Comparison of ENCODE assay signal across 11 cellular contexts in genomic region chr13:27182844-27183497, GRCh38. TPM values are rescaled to one million over a fixed set of nuclear protein-coding genes. Genes with fewer than 3 reads are reported as not detected.
A peak's percentile ranks its signal among the peaks of the same experiment; 100 is the strongest.
DNase-seq lines count a peak whose midpoint lies in the region; ATAC-seq and TF ChIP-seq lines count a peak whose summit lies in the region.
"Had no signal": no experiment of that assay in that cellular context is flagged by ENCODE, and none has a peak within 500 bp of the region (broad histone marks: within the 10 kb centered on the region; RNA-seq: fewer than 3 reads in every experiment).

No MANE protein-coding gene starts in this region.

- H3K4me1 Mint-ChIP-seq in CD8-positive, alpha-beta memory T cell = no peaks in the 10 kb centered on the region
- H3K4me1 Mint-ChIP-seq in nephron progenitor cell = peaks cover 20% of the 10 kb centered on the region
- H3K4me1 Mint-ChIP-seq in activated naive CD4-positive, alpha-beta T cell treated with anti-CD3 and anti-CD28 coated beads, Interleukin-2, amount 10 ng/mL, durations not matched to agents 7 days and 5 days = no peaks in the 10 kb centered on the region
- H3K4me1 Mint-ChIP-seq in activated CD8-positive, alpha-beta memory T cell treated with anti-CD3 and anti-CD28 coated beads, Interleukin-2, amount 10 ng/mL, durations not matched to agents 7 days and 5 days = peaks cover 1% of the 10 kb centered on the region

- no peaks in the 10 kb centered on the region for H3K9me3 ChIP-seq in CD8-positive, alpha-beta memory T cell (ENCODE audit: low read length)
- no peaks in the 10 kb centered on the region for H3K9me3 ChIP-seq in esophagus muscularis mucosa

- WGBS in esophagus muscularis mucosa = 42% methylated on average over 10 of the region's 10 CpGs

- CTCF ChIA-PET in CD8-positive, alpha-beta memory T cell (lab: Charles Lee) = no interaction called here
- CTCF ChIA-PET in RWPE1 (lab: Yijun Ruan, JAX) = interaction anchor here (0.7 kb wide), 1 partner anchor 1693 kb away, joined by 3 read pairs; no protein-coding TSS in a partner anchor
- CTCF ChIA-PET in activated naive CD4-positive, alpha-beta T cell treated with anti-CD3 and anti-CD28 coated beads, Interleukin-2, amount 10 ng/mL, durations not matched to agents 7 days and 5 days (lab: Charles Lee) = no interaction called here
- CTCF ChIA-PET in activated CD8-positive, alpha-beta memory T cell treated with anti-CD3 and anti-CD28 coated beads, Interleukin-2, amount 10 ng/mL, durations not matched to agents 7 days and 5 days (lab: Charles Lee) = no interaction called here

- H3K9me3 Mint-ChIP-seq in CD8-positive, alpha-beta memory T cell = peaks cover 0 to 1% (median 0%) of the 10 kb centered on the region in 5 donors
- no peaks in the 10 kb centered on the region for H3K9me3 Mint-ChIP-seq in nephron progenitor cell
- no peaks in the 10 kb centered on the region for H3K9me3 Mint-ChIP-seq in activated naive CD4-positive, alpha-beta T cell treated with anti-CD3 and anti-CD28 coated beads, Interleukin-2, amount 10 ng/mL, durations not matched to agents 7 days and 5 days
- H3K9me3 Mint-ChIP-seq in activated CD8-positive, alpha-beta memory T cell treated with anti-CD3 and anti-CD28 coated beads, Interleukin-2, amount 10 ng/mL, durations not matched to agents 7 days and 5 days (ENCODE audit: low read depth) = no peaks in the 10 kb centered on the region

- no peak for ATAC-seq in activated CD8-positive, alpha-beta memory T cell treated with anti-CD3 and anti-CD28 coated beads, Interleukin-2, amount 10 ng/mL, durations not matched to agents 7 days and 5 days

- peaks cover 7 to 18% of the 10 kb centered on the region in 2 donors for H3K27me3 Mint-ChIP-seq in CD8-positive, alpha-beta memory T cell
- peaks cover 11% of the 10 kb centered on the region for H3K27me3 Mint-ChIP-seq in nephron progenitor cell (ENCODE audit: low read depth, poor library complexity)
- H3K27me3 Mint-ChIP-seq in activated naive CD4-positive, alpha-beta T cell treated with anti-CD3 and anti-CD28 coated beads, Interleukin-2, amount 10 ng/mL, durations not matched to agents 7 days and 5 days = no peaks in the 10 kb centered on the region
- H3K27me3 Mint-ChIP-seq in activated CD8-positive, alpha-beta memory T cell treated with anti-CD3 and anti-CD28 coated beads, Interleukin-2, amount 10 ng/mL, durations not matched to agents 7 days and 5 days = peaks cover 2% of the 10 kb centered on the region

- H3K27me3 ChIP-seq in CD8-positive, alpha-beta memory T cell (ENCODE audit: insufficient read depth, low read length, poor library complexity, severe bottlenecking) = no peaks in the 10 kb centered on the region
- no peaks in the 10 kb centered on the region for H3K27me3 ChIP-seq in esophagus muscularis mucosa

- H3K4me3 Mint-ChIP-seq in CD8-positive, alpha-beta memory T cell = no peak overlapping the region
- no peak overlapping the region for H3K4me3 Mint-ChIP-seq in nephron progenitor cell
- H3K4me3 Mint-ChIP-seq in activated naive CD4-positive, alpha-beta T cell treated with anti-CD3 and anti-CD28 coated beads, Interleukin-2, amount 10 ng/mL, durations not matched to agents 7 days and 5 days = no peak overlapping the region
- H3K4me3 Mint-ChIP-seq in activated CD8-positive, alpha-beta memory T cell treated with anti-CD3 and anti-CD28 coated beads, Interleukin-2, amount 10 ng/mL, durations not matched to agents 7 days and 5 days = no peak overlapping the region

- no peaks in the 10 kb centered on the region for H3K36me3 ChIP-seq in CD8-positive, alpha-beta memory T cell (ENCODE audit: insufficient read depth, low read length)
- H3K36me3 ChIP-seq in esophagus muscularis mucosa = no peaks in the 10 kb centered on the region

- no peak for DNase-seq in CD8-positive, alpha-beta memory T cell
- DNase-seq in RWPE1 (ENCODE audit: low spot score) = no peak
- peak; percentile 92 for DNase-seq in esophagus muscularis mucosa (ENCODE audit: extremely low spot score)
- DNase-seq in nephron progenitor cell = no peak
- DNase-seq in activated naive CD4-positive, alpha-beta T cell treated with anti-CD3 and anti-CD28 coated beads, Interleukin-2, amount 10 ng/mL, durations not matched to agents 7 days and 5 days = no peak
- DNase-seq in COLO829 (ENCODE audit: low spot score) = no peak
- DNase-seq in activated CD8-positive, alpha-beta memory T cell treated with anti-CD3 and anti-CD28 coated beads, Interleukin-2, amount 10 ng/mL, durations not matched to agents 7 days and 5 days = no peak
- DNase-seq in cerebellar nuclear complex (lab: John Stamatoyannopoulos, UW) = no peak
- DNase-seq: effector memory CD4-positive, alpha-beta T cell; NCI-H1092 treated with DMSO at 0.1 percent for 48 hours; stimulated activated naive CD4-positive, alpha-beta T cell had no signal

- TF ChIP-seq EP300 in esophagus muscularis mucosa (IDR thresholded peaks at IDR 0.05) = no peak

- H3K36me3 Mint-ChIP-seq in CD8-positive, alpha-beta memory T cell = no peaks in the 10 kb centered on the region
- H3K36me3 Mint-ChIP-seq in nephron progenitor cell (ENCODE audit: low read depth) = no peaks in the 10 kb centered on the region
- no peaks in the 10 kb centered on the region for H3K36me3 Mint-ChIP-seq in activated naive CD4-positive, alpha-beta T cell treated with anti-CD3 and anti-CD28 coated beads, Interleukin-2, amount 10 ng/mL, durations not matched to agents 7 days and 5 days
- no peaks in the 10 kb centered on the region for H3K36me3 Mint-ChIP-seq in activated CD8-positive, alpha-beta memory T cell treated with anti-CD3 and anti-CD28 coated beads, Interleukin-2, amount 10 ng/mL, durations not matched to agents 7 days and 5 days

- H3K4me1 ChIP-seq in CD8-positive, alpha-beta memory T cell (ENCODE audit: insufficient read depth, low read length) = no peaks in the 10 kb centered on the region
- H3K4me1 ChIP-seq in esophagus muscularis mucosa = peaks cover 3 to 12% (median 10%) of the 10 kb centered on the region in 4 donors

- no peak for TF ChIP-seq POLR2A in esophagus muscularis mucosa (IDR thresholded peaks at IDR 0.05; ENCODE audit: low read depth)

- H3K4me3 ChIP-seq in CD8-positive, alpha-beta memory T cell (ENCODE audit: low read length) = no peak overlapping the region
- H3K4me3 ChIP-seq in esophagus muscularis mucosa = no peak overlapping the region

- intact Hi-C loops in esophagus muscularis mucosa (cut with DNase I) = no loop called here

- H3K27ac Mint-ChIP-seq in CD8-positive, alpha-beta memory T cell = peak overlapping the region in 1 of 8 donors; percentile 53
- H3K27ac Mint-ChIP-seq in nephron progenitor cell = peak overlapping the region; percentile 73
- no peak overlapping the region for H3K27ac Mint-ChIP-seq in activated naive CD4-positive, alpha-beta T cell treated with anti-CD3 and anti-CD28 coated beads, Interleukin-2, amount 10 ng/mL, durations not matched to agents 7 days and 5 days
- H3K27ac Mint-ChIP-seq in activated CD8-positive, alpha-beta memory T cell treated with anti-CD3 and anti-CD28 coated beads, Interleukin-2, amount 10 ng/mL, durations not matched to agents 7 days and 5 days = no peak overlapping the region

- H3K27ac ChIP-seq in CD8-positive, alpha-beta memory T cell (ENCODE audit: low read depth, low read length) = peak overlapping the region; percentile 31
- H3K27ac ChIP-seq in RWPE1 (0 out of 2 replicates have a peak overlapping the region, but pooled peaks have one; percentile 22), esophagus muscularis mucosa (replicated peaks in 1 of 4) (no peak overlapping the region)

- POLR2A ChIA-PET in CD8-positive, alpha-beta memory T cell (lab: Charles Lee) = no interaction called here
- POLR2A ChIA-PET in RWPE1 (lab: Yijun Ruan, JAX; ENCODE audit: low non-redundant PET) = no interaction called here

- no peak for TF ChIP-seq CTCF in RWPE1 (conservative IDR thresholded peaks at IDR 0.05; ENCODE audit: low read depth)
- TF ChIP-seq CTCF in esophagus muscularis mucosa (IDR thresholded peaks at IDR 0.05) = no peak
- no peak for TF ChIP-seq CTCF in nephron progenitor cell (IDR thresholded peaks at IDR 0.05)

RNA-seq across cellular contexts. Expression of gene USP12, which starts 11.4 kb away (rescaled TPM):
- 10 to 100 TPM; 72.1 to 73.2 TPM for total RNA-seq in CD8-positive, alpha-beta memory T cell
- 14.5 TPM for polyA plus RNA-seq in CD8-positive, alpha-beta memory T cell
- total RNA-seq in esophagus muscularis mucosa = 100 to 1,000 TPM in 1 of 4 donors, 10 to 100 TPM in 3; 55.6 to 107 (median 87.3) TPM
- total RNA-seq in activated CD8-positive, alpha-beta memory T cell treated with anti-CD3 and anti-CD28 coated beads, Interleukin-2, amount 10 ng/mL, durations not matched to agents 7 days and 5 days = 10 to 100 TPM; 32.0 to 38.9 TPM

Comparison
In these comparisons a context has a peak if more than half of its experiments do, and no peak if none do; other contexts are left out.
1. H3K27ac ChIP-seq: peak in CD8-positive, alpha-beta memory T cell (single experiment) and RWPE1 (single experiment); none in esophagus muscularis mucosa (0 of 4).